In the genomic region with DNA sequence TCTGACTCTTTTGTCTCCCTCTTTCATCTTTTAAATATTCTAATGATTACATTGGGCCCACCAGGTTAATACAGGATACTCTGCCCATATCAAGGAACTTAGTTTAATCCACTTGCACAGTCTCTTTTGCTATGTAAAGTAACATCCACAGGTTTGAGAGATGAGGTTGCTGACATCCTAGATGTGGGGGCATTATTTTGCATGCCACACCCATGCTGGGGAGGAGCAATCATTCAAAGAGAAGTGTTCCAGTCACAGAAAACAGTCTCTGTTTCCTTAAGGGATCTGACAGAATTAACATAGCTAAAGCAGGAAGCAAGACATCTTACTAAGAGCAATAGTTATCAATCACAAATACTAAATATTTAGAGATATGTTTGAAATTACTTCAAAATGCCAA, we compare ENCODE assay signal across 29 cellular contexts. TPM values are rescaled to one million over a fixed set of nuclear protein-coding genes. Genes with fewer than 3 reads are reported as not detected.
"Had no signal": no experiment of that assay in that cellular context is flagged by ENCODE, and none has a peak within 500 bp of the region (broad histone marks: within the 10 kb centered on the region; RNA-seq: fewer than 3 reads in every experiment).

No MANE protein-coding gene starts in this region.

- ATAC-seq: activated CD4-positive, CD25-positive, alpha-beta regulatory T cell treated with anti-CD3 and anti-CD28 coated beads, Interleukin-2, amount 50 U/mL, for 24 hours; activated CD8-positive, alpha-beta memory T cell treated with anti-CD3 and anti-CD28 coated beads, Interleukin-2, amount 10 ng/mL, durations not matched to agents 7 days and 5 days; K562 had no signal

- H3K27me3 ChIP-seq: breast epithelium, Peyer's patch had no signal

- H3K27me3 Mint-ChIP-seq: activated CD8-positive, alpha-beta memory T cell treated with anti-CD3 and anti-CD28 coated beads, Interleukin-2, amount 10 ng/mL, durations not matched to agents 7 days and 5 days; activated naive CD4-positive, alpha-beta T cell treated with anti-CD3 and anti-CD28 coated beads, Interleukin-2, amount 50 U/mL, for 24 hours; activated T-cell treated with anti-CD3 and anti-CD28 coated beads, Interleukin-2, amount 50 U/mL, for 24 hours had no signal

- H3K9me3 ChIP-seq: breast epithelium, Peyer's patch had no signal

- H3K27ac Mint-ChIP-seq: activated CD8-positive, alpha-beta memory T cell treated with anti-CD3 and anti-CD28 coated beads, Interleukin-2, amount 10 ng/mL, durations not matched to agents 7 days and 5 days; activated naive CD4-positive, alpha-beta T cell treated with anti-CD3 and anti-CD28 coated beads, Interleukin-2, amount 50 U/mL, for 24 hours; activated T-cell treated with anti-CD3 and anti-CD28 coated beads, Interleukin-2, amount 50 U/mL, for 24 hours; activated T-helper 1 cell treated with anti-CD3 and anti-CD28 coated beads, Interleukin-12 subunit alpha, Interleukin-12 subunit beta, Interleukin-2, Interleukin-4 antibody, amounts not matched to agents 30 ng/mL and 10 ng/mL and 1 ng/mL, durations not matched to agents 14 hours and 24 hours and 36 hours had no signal

- H3K9me3 Mint-ChIP-seq: activated naive CD4-positive, alpha-beta T cell treated with anti-CD3 and anti-CD28 coated beads, Interleukin-2, amount 50 U/mL, for 24 hours; activated T-cell treated with anti-CD3 and anti-CD28 coated beads, Interleukin-2, amount 50 U/mL, for 24 hours; activated T-helper 1 cell treated with anti-CD3 and anti-CD28 coated beads, Interleukin-12 subunit alpha, Interleukin-12 subunit beta, Interleukin-2, Interleukin-4 antibody, amounts not matched to agents 30 ng/mL and 10 ng/mL and 1 ng/mL, durations not matched to agents 14 hours and 24 hours and 36 hours had no signal

- DNase-seq: activated CD4-positive, alpha-beta T cell treated with anti-CD3 and anti-CD28 coated beads for 4 hours; activated CD4-positive, alpha-beta T cell treated with anti-CD3 and anti-CD28 coated beads, Interleukin-2, amount 50 U/mL, for 4 hours; activated CD8-positive, alpha-beta memory T cell treated with anti-CD3 and anti-CD28 coated beads, Interleukin-2, amount 10 ng/mL, durations not matched to agents 7 days and 5 days; activated effector memory CD4-positive, alpha-beta T cell treated with Interleukin-2 at 50 U/mL for 16 hours; activated naive CD4-positive, alpha-beta T cell; activated T-cell treated with anti-CD3 and anti-CD28 coated beads, Interleukin-2, amount 50 U/mL, for 24 hours; aorta; caudate nucleus; Kasumi-1; NCI-H1092; NCI-H1417; NCI-H2029; NCI-H2107; NCI-H2171 treated with DMSO at 0.1 percent for 48 hours; NCI-H226; NCI-H510A; NCI-H526 treated with DMSO at 0.1 percent for 48 hours; NCI-H82; NK-92 treated with Interleukin-12 subunit alpha and Interleukin-12 subunit beta, amount 100 ng/mL, for 24 hours; Peyer's patch; SHP77; T-helper 1 cell; WERI-Rb-1 had no signal

- H3K4me3 Mint-ChIP-seq: activated CD8-positive, alpha-beta memory T cell treated with anti-CD3 and anti-CD28 coated beads, Interleukin-2, amount 10 ng/mL, durations not matched to agents 7 days and 5 days; activated naive CD4-positive, alpha-beta T cell treated with anti-CD3 and anti-CD28 coated beads, Interleukin-2, amount 50 U/mL, for 24 hours; activated T-cell treated with anti-CD3 and anti-CD28 coated beads, Interleukin-2, amount 50 U/mL, for 24 hours; activated T-helper 1 cell treated with anti-CD3 and anti-CD28 coated beads, Interleukin-12 subunit alpha, Interleukin-12 subunit beta, Interleukin-2, Interleukin-4 antibody, amounts not matched to agents 30 ng/mL and 10 ng/mL and 1 ng/mL, durations not matched to agents 14 hours and 24 hours and 36 hours had no signal

- H3K4me1 Mint-ChIP-seq: activated CD8-positive, alpha-beta memory T cell treated with anti-CD3 and anti-CD28 coated beads, Interleukin-2, amount 10 ng/mL, durations not matched to agents 7 days and 5 days; activated naive CD4-positive, alpha-beta T cell treated with anti-CD3 and anti-CD28 coated beads, Interleukin-2, amount 50 U/mL, for 24 hours had no signal

- H3K36me3 Mint-ChIP-seq: activated CD8-positive, alpha-beta memory T cell treated with anti-CD3 and anti-CD28 coated beads, Interleukin-2, amount 10 ng/mL, durations not matched to agents 7 days and 5 days; activated naive CD4-positive, alpha-beta T cell treated with anti-CD3 and anti-CD28 coated beads, Interleukin-2, amount 50 U/mL, for 24 hours had no signal

- H3K4me1 ChIP-seq: breast epithelium, Peyer's patch had no signal

- H3K4me3 ChIP-seq: breast epithelium, K562, Peyer's patch had no signal

- H3K36me3 ChIP-seq: breast epithelium, Peyer's patch, WERI-Rb-1 had no signal

- H3K27ac ChIP-seq: breast epithelium, Peyer's patch, WERI-Rb-1 had no signal

RNA-seq across cellular contexts. Expression of a gene that starts 11.5 kb away (rescaled TPM):
- total RNA-seq: activated CD8-positive, alpha-beta memory T cell treated with anti-CD3 and anti-CD28 coated beads, Interleukin-2, amount 10 ng/mL, durations not matched to agents 7 days and 5 days; activated T-helper 1 cell treated with anti-CD3 and anti-CD28 coated beads, Interleukin-12 subunit alpha, Interleukin-12 subunit beta, Interleukin-2, Interleukin-4 antibody, amounts not matched to agents 30 ng/mL and 10 ng/mL and 1 ng/mL, durations not matched to agents 14 hours and 24 hours and 36 hours; T-helper 2 cell treated with Interferon-gamma antibody and Interleukin-4, amounts not matched to agents 100 ng/mL and 5 ng/mL, for 36 hours had no signal
